8 cellular contexts compared by ENCODE assay signal in the genomic region with DNA sequence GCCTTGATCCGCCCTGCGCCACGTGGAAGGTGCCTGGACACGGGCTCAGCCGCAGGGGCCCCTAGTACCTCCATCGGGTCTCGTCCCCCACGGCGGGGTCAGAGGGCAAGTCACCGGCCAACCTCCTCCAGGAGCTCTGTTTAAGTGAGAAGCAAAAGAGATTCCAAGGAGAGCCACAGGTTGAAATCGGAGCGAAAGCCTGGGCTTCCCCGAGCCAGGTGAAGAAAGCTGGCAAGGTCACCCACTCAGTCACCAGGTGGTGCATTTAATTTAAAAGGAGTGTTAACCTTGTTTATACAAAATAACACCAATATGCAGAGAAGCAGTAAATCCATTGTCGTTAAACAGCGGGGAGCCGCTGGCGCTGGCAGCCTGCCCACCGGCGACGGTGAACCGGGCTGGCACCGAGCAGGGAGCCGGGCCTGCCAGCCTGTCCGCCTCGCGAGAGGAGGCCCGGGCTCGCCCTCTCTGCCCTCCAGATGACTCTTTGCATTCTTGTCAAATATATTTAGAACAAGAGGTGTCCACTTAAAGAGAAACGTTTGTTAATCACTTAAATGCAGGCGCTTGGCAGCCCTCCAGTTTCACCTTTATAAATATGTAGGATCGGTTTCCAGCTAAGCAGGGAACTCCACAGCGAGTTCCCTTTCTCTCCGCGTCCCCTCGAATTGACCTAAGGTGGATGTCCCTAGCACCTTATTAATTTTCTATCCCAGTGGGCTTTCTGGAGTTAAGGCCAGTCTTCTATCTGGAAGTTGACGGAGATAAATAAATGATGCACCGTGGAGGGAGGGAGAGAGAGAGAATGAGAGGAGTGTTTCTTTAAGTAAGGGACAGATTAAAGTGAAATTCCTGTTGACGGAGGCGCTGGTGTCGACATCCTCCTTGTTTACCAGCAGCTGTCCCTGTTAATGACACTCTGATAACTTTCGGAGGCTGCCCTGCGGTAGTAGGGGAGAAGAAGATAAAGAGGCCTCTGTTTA.
A peak's percentile ranks its signal among the peaks of the same experiment; 100 is the strongest.
DNase-seq lines count a peak whose midpoint lies in the region; ATAC-seq and TF ChIP-seq lines count a peak whose summit lies in the region.

No MANE protein-coding gene starts in this region.

- H3K4me3 Mint-ChIP-seq in effector memory CD8-positive, alpha-beta T cell = peak overlapping the region; percentile 29 to 57
- H3K4me3 Mint-ChIP-seq in mesothelial cell of epicardium = peak overlapping the region; percentile 64
- no peak overlapping the region for H3K4me3 Mint-ChIP-seq in activated CD8-positive, alpha-beta T cell treated with anti-CD3 and anti-CD28 coated beads, Interleukin-2, amount 10 ng/mL, durations not matched to agents 7 days and 5 days

- peak; percentile 57 for DNase-seq in HEK293T (ENCODE audit: extremely low spot score)
- DNase-seq in NCI-H345 treated with DMSO at 0.1 percent for 48 hours (lab: John Stamatoyannopoulos, UW; ENCODE audit: unreplicated experiment) = peak; percentile 97
- no peak for DNase-seq in effector memory CD8-positive, alpha-beta T cell
- peak; percentile 25 to 70 for DNase-seq in mesothelial cell of epicardium (ENCODE audit: low spot score in 2 of 2, unreplicated experiment in 2 of 2)
- no peak for DNase-seq in cortex of kidney (lab: John Stamatoyannopoulos, UW)
- DNase-seq in activated CD8-positive, alpha-beta T cell treated with anti-CD3 and anti-CD28 coated beads, Interleukin-2, amount 10 ng/mL, durations not matched to agents 7 days and 5 days = no peak

- POLR2A ChIA-PET in HEK293T (lab: Yijun Ruan, JAX) = interaction anchor here (1.0 to 1.1 kb wide), 3 partner anchors 15 to 494 kb away, joined by 3 read pairs; no protein-coding TSS in a partner anchor
- POLR2A ChIA-PET in activated CD8-positive, alpha-beta T cell treated with anti-CD3 and anti-CD28 coated beads, Interleukin-2, amount 10 ng/mL, durations not matched to agents 7 days and 5 days (lab: Charles Lee) = interaction anchor here (0.6 kb wide), 1 partner anchor 114 kb away, joined by 3 read pairs; no protein-coding TSS in a partner anchor

- TF ChIP-seq CTCF in mesothelial cell of epicardium (IDR thresholded peaks at IDR 0.05; ENCODE audit: unreplicated experiment) = no peak

- H3K4me1 Mint-ChIP-seq in effector memory CD8-positive, alpha-beta T cell (ENCODE audit: low read depth in 2 of 2) = peaks cover 0 to 2% of the 10 kb centered on the region in 2 donors
- H3K4me1 Mint-ChIP-seq in mesothelial cell of epicardium = peaks cover 47% of the 10 kb centered on the region
- H3K4me1 Mint-ChIP-seq in activated CD8-positive, alpha-beta T cell treated with anti-CD3 and anti-CD28 coated beads, Interleukin-2, amount 10 ng/mL, durations not matched to agents 7 days and 5 days (ENCODE audit: low read depth) = peaks cover 6% of the 10 kb centered on the region

- no peak overlapping the region for H3K27ac Mint-ChIP-seq in effector memory CD8-positive, alpha-beta T cell
- H3K27ac Mint-ChIP-seq in mesothelial cell of epicardium = peak overlapping the region; percentile 98
- no peak overlapping the region for H3K27ac Mint-ChIP-seq in activated CD8-positive, alpha-beta T cell treated with anti-CD3 and anti-CD28 coated beads, Interleukin-2, amount 10 ng/mL, durations not matched to agents 7 days and 5 days

- no peaks in the 10 kb centered on the region for H3K9me3 Mint-ChIP-seq in effector memory CD8-positive, alpha-beta T cell
- H3K9me3 Mint-ChIP-seq in mesothelial cell of epicardium = peaks cover 11% of the 10 kb centered on the region
- no peaks in the 10 kb centered on the region for H3K9me3 Mint-ChIP-seq in activated CD8-positive, alpha-beta T cell treated with anti-CD3 and anti-CD28 coated beads, Interleukin-2, amount 10 ng/mL, durations not matched to agents 7 days and 5 days (ENCODE audit: insufficient read depth)

- CTCF ChIA-PET in HEK293T (lab: Yijun Ruan, JAX) = interaction anchor here (0.6 to 1.4 kb wide), 3 partner anchors 15 to 274 kb away, joined by 3 to 4 read pairs (median 4); no protein-coding TSS in a partner anchor
- CTCF ChIA-PET in activated CD8-positive, alpha-beta T cell treated with anti-CD3 and anti-CD28 coated beads, Interleukin-2, amount 10 ng/mL, durations not matched to agents 7 days and 5 days (lab: Charles Lee) = no interaction called here

- peaks cover 26 to 38% of the 10 kb centered on the region in 2 donors for H3K27me3 Mint-ChIP-seq in effector memory CD8-positive, alpha-beta T cell
- H3K27me3 Mint-ChIP-seq in mesothelial cell of epicardium (ENCODE audit: low read depth) = no peaks in the 10 kb centered on the region
- peaks cover 36% of the 10 kb centered on the region for H3K27me3 Mint-ChIP-seq in activated CD8-positive, alpha-beta T cell treated with anti-CD3 and anti-CD28 coated beads, Interleukin-2, amount 10 ng/mL, durations not matched to agents 7 days and 5 days (ENCODE audit: low read depth)

- no peak for ATAC-seq in effector memory CD8-positive, alpha-beta T cell (replicated peaks)
- ATAC-seq in activated CD8-positive, alpha-beta T cell treated with anti-CD3 and anti-CD28 coated beads, Interleukin-2, amount 10 ng/mL, durations not matched to agents 7 days and 5 days = no peak
- ATAC-seq in GM21619 (IDR thresholded peaks at IDR 0.05; ENCODE audit: unreplicated experiment) = no peak
- no peak for ATAC-seq in HG03025 (IDR thresholded peaks at IDR 0.05; ENCODE audit: low FRiP score, unreplicated experiment)

- no peaks in the 10 kb centered on the region for H3K36me3 Mint-ChIP-seq in effector memory CD8-positive, alpha-beta T cell (ENCODE audit: insufficient read depth)
- H3K36me3 Mint-ChIP-seq in mesothelial cell of epicardium = no peaks in the 10 kb centered on the region
- H3K36me3 Mint-ChIP-seq in activated CD8-positive, alpha-beta T cell treated with anti-CD3 and anti-CD28 coated beads, Interleukin-2, amount 10 ng/mL, durations not matched to agents 7 days and 5 days (ENCODE audit: low read depth) = no peaks in the 10 kb centered on the region

TF ChIP-seq in HEK293T, 16 proteins besides CTCF, POLR2A, EP300 and RAD21:
- no peak for TF ChIP-seq HDGF (IDR thresholded peaks at IDR 0.05; ENCODE audit: borderline replicate concordance)
- 0 out of 2 replicates have a peak, but pooled peaks have one; percentile 35 for TF ChIP-seq ARNT (IDR thresholded peaks at IDR 0.05)
- TF ChIP-seq BHLHE40 (IDR thresholded peaks at IDR 0.05; ENCODE audit: borderline replicate concordance) = no peak
- peak; percentile 86 for TF ChIP-seq L3MBTL2 (conservative IDR thresholded peaks at IDR 0.05)
- no peak for TF ChIP-seq SP1 (IDR thresholded peaks at IDR 0.05)
- no peak for TF ChIP-seq FOXM1 (IDR thresholded peaks at IDR 0.05; ENCODE audit: borderline replicate concordance)
- TF ChIP-seq SUZ12 (IDR thresholded peaks at IDR 0.05) = no peak
- no peak for TF ChIP-seq TARDBP (IDR thresholded peaks at IDR 0.05)
- TF ChIP-seq ELF4 (IDR thresholded peaks at IDR 0.05) = no peak
- TF ChIP-seq CTBP1 (IDR thresholded peaks at IDR 0.05; ENCODE audit: borderline replicate concordance) = peak; percentile 89
- TF ChIP-seq FOXA1 (IDR thresholded peaks at IDR 0.05) = no peak
- no peak for TF ChIP-seq NFRKB (IDR thresholded peaks at IDR 0.05)
- no peak for TF ChIP-seq ZNF384 (IDR thresholded peaks at IDR 0.05)
- no peak for TF ChIP-seq PKNOX1 (IDR thresholded peaks at IDR 0.05)
- no peak for TF ChIP-seq LEF1 (IDR thresholded peaks at IDR 0.05; ENCODE audit: borderline replicate concordance)

Comparison
In these comparisons a context has a peak if more than half of its experiments do, and no peak if none do; other contexts are left out.
1. DNase-seq: peak in HEK293T (single experiment), NCI-H345 treated with DMSO at 0.1 percent for 48 hours (single experiment) and mesothelial cell of epicardium (2 of 2); none in effector memory CD8-positive, alpha-beta T cell (0 of 3), cortex of kidney (single experiment) and activated CD8-positive, alpha-beta T cell treated with anti-CD3 and anti-CD28 coated beads, Interleukin-2, amount 10 ng/mL, durations not matched to agents 7 days and 5 days (single experiment).